Comparison of ENCODE assay signal across 25 cellular contexts in the genomic region with DNA sequence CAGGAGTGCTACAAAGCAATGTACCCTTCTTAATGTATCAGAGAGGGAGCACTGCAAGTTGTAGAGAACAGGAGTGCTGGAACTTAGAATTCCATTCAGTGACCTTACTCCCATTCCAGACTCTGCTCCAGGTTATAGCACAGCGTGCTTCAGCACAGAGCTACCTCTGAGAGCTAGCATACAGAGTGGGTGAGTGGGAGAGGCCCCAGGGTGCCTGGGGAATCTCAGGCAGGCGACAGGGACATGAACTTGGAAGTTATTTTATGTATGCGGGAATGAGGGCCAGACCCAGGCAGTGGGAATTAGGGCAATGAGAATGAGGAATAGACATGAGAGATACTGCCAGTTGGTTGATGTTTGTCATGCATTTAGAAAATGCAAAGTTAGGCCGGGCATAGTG. TPM values are rescaled to one million over a fixed set of nuclear protein-coding genes. Genes with fewer than 3 reads are reported as not detected.
DNase-seq lines count a peak whose midpoint lies in the region; ATAC-seq and TF ChIP-seq lines count a peak whose summit lies in the region.
"Had no signal": no experiment of that assay in that cellular context is flagged by ENCODE, and none has a peak within 500 bp of the region (broad histone marks: within the 10 kb centered on the region; RNA-seq: fewer than 3 reads in every experiment).

No MANE protein-coding gene starts in this region.

- dilution Hi-C loops in IMR-90 (cut with HindIII; ENCODE audit: low sequenced_read_pairs, unreplicated experiment) = no loop called here

- no peak overlapping the region for H2AFZ ChIP-seq in IMR-90 (replicated peaks; ENCODE audit: low read length, poor library complexity)

- H2AK5ac ChIP-seq in IMR-90 (ENCODE audit: low read depth, low read length) = no peak overlapping the region

- H2BK15ac ChIP-seq in IMR-90 (ENCODE audit: low read depth, low read length) = no peak overlapping the region

- no peak overlapping the region for H3K9ac ChIP-seq in IMR-90 (ENCODE audit: low read depth, low read length)
- H3K9ac ChIP-seq: BLaER1 treated with 17β-estradiol and CSF1 and Interleukin-3, amounts not matched to agents 10 nM and 100 nM had no signal

- CTCF ChIA-PET in IMR-90 (lab: Yijun Ruan, JAX) = no interaction called here

- no peaks in the 10 kb centered on the region for H3K79me1 ChIP-seq in IMR-90 (ENCODE audit: low read depth in 1 of 2, low read length in 2 of 2)

- peaks cover 2% of the 10 kb centered on the region for H3K4me1 Mint-ChIP-seq in activated T-helper 1 cell treated with anti-CD3 and anti-CD28 coated beads, Interleukin-12 subunit alpha, Interleukin-12 subunit beta, Interleukin-2, Interleukin-4 antibody, amounts not matched to agents 30 ng/mL and 10 ng/mL and 1 ng/mL, durations not matched to agents 14 hours and 24 hours and 36 hours (ENCODE audit: low read depth)
- H3K4me1 Mint-ChIP-seq: CD14-positive monocyte; CD8-positive, alpha-beta memory T cell had no signal

- intact Hi-C loops in Right ventricle myocardium superior (cut with DNase I) (no loop called here), cardiac septum (cut with DNase I) (no loop called here), IMR-90 (cut with micrococcal nuclease) (no loop called here), esophagus muscularis mucosa (cut with DNase I) (no loop called here)
- intact Hi-C loops in activated T-helper 1 cell treated with anti-CD3 and anti-CD28 coated beads, Interleukin-12 subunit alpha, Interleukin-12 subunit beta, Interleukin-2, Interleukin-4 antibody, amounts not matched to agents 30 ng/mL and 10 ng/mL and 1 ng/mL, durations not matched to agents 14 hours and 24 hours and 36 hours (cut with micrococcal nuclease) = no loop called here

- no peak overlapping the region for H3K4ac ChIP-seq in IMR-90 (ENCODE audit: low read depth, low read length)

- H3K4me2 ChIP-seq in IMR-90 (ENCODE audit: low read depth, low read length) = no peak overlapping the region
- H3K4me2 ChIP-seq: A549; BLaER1 treated with 17β-estradiol and CSF1 and Interleukin-3, amounts not matched to agents 10 nM and 100 nM had no signal

- H3K36me3 Mint-ChIP-seq in activated T-helper 1 cell treated with anti-CD3 and anti-CD28 coated beads, Interleukin-12 subunit alpha, Interleukin-12 subunit beta, Interleukin-2, Interleukin-4 antibody, amounts not matched to agents 30 ng/mL and 10 ng/mL and 1 ng/mL, durations not matched to agents 14 hours and 24 hours and 36 hours (ENCODE audit: low read depth) = no peaks in the 10 kb centered on the region
- H3K36me3 Mint-ChIP-seq: CD14-positive monocyte had no signal

- H3K27me3 ChIP-seq in IMR-90 (ENCODE audit: control insufficient read depth, insufficient read depth, low read length) = peaks cover 21% of the 10 kb centered on the region
- H3K27me3 ChIP-seq in esophagus muscularis mucosa = no peaks in the 10 kb centered on the region

- H4K8ac ChIP-seq in IMR-90 (ENCODE audit: low read depth in 2 of 2, low read length in 2 of 2) = no peak overlapping the region

- TF ChIP-seq CTCF in IMR-90 (conservative IDR thresholded peaks at IDR 0.05; ENCODE audit: low read depth, low read length) = no peak
- TF ChIP-seq CTCF in esophagus muscularis mucosa (IDR thresholded peaks at IDR 0.05) = no peak

- H3K9me1 ChIP-seq in IMR-90 (ENCODE audit: insufficient read depth, low read length) = no peaks in the 10 kb centered on the region

- ATAC-seq in Right ventricle myocardium superior (ENCODE audit: poor library complexity) (peak; percentile 67), IMR-90 (ENCODE audit: low read depth) (no peak), GM18867 (IDR thresholded peaks at IDR 0.05; ENCODE audit: unreplicated experiment) (no peak)
- ATAC-seq: A549 had no signal

- POLR2A ChIA-PET in IMR-90 (lab: Charles Lee; ENCODE audit: unreplicated experiment) = no interaction called here

- H3K27ac ChIP-seq in IMR-90 (ENCODE audit: insufficient read depth, low read length) (no peak overlapping the region), esophagus muscularis mucosa (replicated peaks in 1 of 4) (no peak overlapping the region)
- H3K27ac ChIP-seq: A549; BLaER1 treated with 17β-estradiol and CSF1 and Interleukin-3, amounts not matched to agents 10 nM and 100 nM had no signal

- TF ChIP-seq RAD21 in IMR-90 (IDR thresholded peaks at IDR 0.05; ENCODE audit: low read length) = no peak

- no peak overlapping the region for H2BK5ac ChIP-seq in IMR-90 (ENCODE audit: low read depth, low read length, poor library complexity, severe bottlenecking)

- TF ChIP-seq POLR2A in IMR-90 (IDR thresholded peaks at IDR 0.05; ENCODE audit: low read depth, low read length) (no peak), esophagus muscularis mucosa (IDR thresholded peaks at IDR 0.05; ENCODE audit: low read depth) (no peak)

- no CpG with 5 or more reads among the region's 4 CpGs for WGBS in IMR-90 (ENCODE audit: extremely low coverage in 2 of 2, insufficient read length in 1 of 2), 2 experiments
- WGBS in esophagus muscularis mucosa = 64% methylated on average over 4 of the region's 4 CpGs

- H3K27ac Mint-ChIP-seq in activated T-helper 1 cell treated with anti-CD3 and anti-CD28 coated beads, Interleukin-12 subunit alpha, Interleukin-12 subunit beta, Interleukin-2, Interleukin-4 antibody, amounts not matched to agents 30 ng/mL and 10 ng/mL and 1 ng/mL, durations not matched to agents 14 hours and 24 hours and 36 hours = no peak overlapping the region
- H3K27ac Mint-ChIP-seq: CD14-positive monocyte; CD4-positive, alpha-beta T cell; HFFc6 had no signal

- peaks cover 22% of the 10 kb centered on the region for H3K27me3 Mint-ChIP-seq in activated T-helper 1 cell treated with anti-CD3 and anti-CD28 coated beads, Interleukin-12 subunit alpha, Interleukin-12 subunit beta, Interleukin-2, Interleukin-4 antibody, amounts not matched to agents 30 ng/mL and 10 ng/mL and 1 ng/mL, durations not matched to agents 14 hours and 24 hours and 36 hours (ENCODE audit: insufficient read depth)

- no peak overlapping the region for H3K23ac ChIP-seq in IMR-90 (ENCODE audit: low read depth, low read length)

- H4K20me1 ChIP-seq in IMR-90 (ENCODE audit: insufficient read depth, low read length) = no peaks in the 10 kb centered on the region
- H4K20me1 ChIP-seq: BLaER1 treated with 17β-estradiol and CSF1 and Interleukin-3, amounts not matched to agents 10 nM and 100 nM had no signal

- no peak overlapping the region for H2BK20ac ChIP-seq in IMR-90 (ENCODE audit: low read depth, low read length)

- H2BK120ac ChIP-seq in IMR-90 (ENCODE audit: low read depth, low read length) = no peak overlapping the region

- no peak overlapping the region for H3K4me3 Mint-ChIP-seq in activated T-helper 1 cell treated with anti-CD3 and anti-CD28 coated beads, Interleukin-12 subunit alpha, Interleukin-12 subunit beta, Interleukin-2, Interleukin-4 antibody, amounts not matched to agents 30 ng/mL and 10 ng/mL and 1 ng/mL, durations not matched to agents 14 hours and 24 hours and 36 hours
- H3K4me3 Mint-ChIP-seq: CD14-positive monocyte; CD4-positive, alpha-beta T cell; CD8-positive, alpha-beta memory T cell; HFFc6 had no signal

- H3K4me1 ChIP-seq in IMR-90 (ENCODE audit: control insufficient read depth, insufficient read depth, low read length) = no peaks in the 10 kb centered on the region
- H3K4me1 ChIP-seq in esophagus muscularis mucosa = no peaks in the 10 kb centered on the region
- H3K4me1 ChIP-seq: A549; BE2C; BLaER1 treated with 17β-estradiol and CSF1 and Interleukin-3, amounts not matched to agents 10 nM and 100 nM; HAP-1 had no signal

- H4K91ac ChIP-seq in IMR-90 (ENCODE audit: insufficient read depth, low read depth, low read length) = no peak overlapping the region

- no peak overlapping the region for H3K18ac ChIP-seq in IMR-90 (ENCODE audit: low read depth, low read length)

- no peaks in the 10 kb centered on the region for H3K36me3 ChIP-seq in IMR-90 (ENCODE audit: control insufficient read depth, insufficient read depth, low read length)
- H3K36me3 ChIP-seq in esophagus muscularis mucosa = no peaks in the 10 kb centered on the region
- H3K36me3 ChIP-seq: BE2C; BLaER1 treated with 17β-estradiol and CSF1 and Interleukin-3, amounts not matched to agents 10 nM and 100 nM; HAP-1 had no signal

- peak overlapping the region; percentile 61 for H2AK9ac ChIP-seq in IMR-90 (replicated peaks; ENCODE audit: low read depth, low read length, poor library complexity)

- no peak overlapping the region for H4K5ac ChIP-seq in IMR-90 (ENCODE audit: low read depth, low read length)

- H3K9me3 ChIP-seq in IMR-90 (ENCODE audit: control insufficient read depth, insufficient read depth, low read length) = no peaks in the 10 kb centered on the region
- no peaks in the 10 kb centered on the region for H3K9me3 ChIP-seq in esophagus muscularis mucosa
- H3K9me3 ChIP-seq: A549; BE2C; BLaER1 treated with 17β-estradiol and CSF1 and Interleukin-3, amounts not matched to agents 10 nM and 100 nM; HAP-1 had no signal

- in situ Hi-C loops in IMR-90 (cut with MboI; ENCODE audit: low sequenced_read_pairs) = no loop called here

- peaks cover 2% of the 10 kb centered on the region for H3K9me3 Mint-ChIP-seq in activated T-helper 1 cell treated with anti-CD3 and anti-CD28 coated beads, Interleukin-12 subunit alpha, Interleukin-12 subunit beta, Interleukin-2, Interleukin-4 antibody, amounts not matched to agents 30 ng/mL and 10 ng/mL and 1 ng/mL, durations not matched to agents 14 hours and 24 hours and 36 hours
- H3K9me3 Mint-ChIP-seq: CD4-positive, alpha-beta T cell; CD8-positive, alpha-beta memory T cell; HFFc6 had no signal

- no peak for TF ChIP-seq EP300 in esophagus muscularis mucosa (IDR thresholded peaks at IDR 0.05)

- no TSS peak for BruUV-seq in IMR-90 (replicated peaks; lab: Mats Ljungman, UMichigan)

- no peak for DNase-seq in Right ventricle myocardium superior
- no peak for DNase-seq in cardiac septum (ENCODE audit: low spot score)
- no peak for DNase-seq in IMR-90
- peak; percentile 39 for DNase-seq in esophagus muscularis mucosa (ENCODE audit: extremely low spot score)
- peak; percentile 53 for DNase-seq in islet precursor cell
- no peak for DNase-seq in activated T-helper 1 cell treated with anti-CD3 and anti-CD28 coated beads, Interleukin-12 subunit alpha, Interleukin-12 subunit beta, Interleukin-2, Interleukin-4 antibody, amounts not matched to agents 30 ng/mL and 10 ng/mL and 1 ng/mL, durations not matched to agents 14 hours and 24 hours and 36 hours (ENCODE audit: low spot score)
- DNase-seq: 8988T; ACHN; AML-193; BE2C; Calu3; CD4-positive, alpha-beta T cell; CD8-positive, alpha-beta memory T cell; DMS53; DMS79 treated with DMSO at 0.1 percent for 48 hours; GF-D8; GOT3; HFFc6 had no signal

- H3K4me3 ChIP-seq in IMR-90 (ENCODE audit: insufficient read depth, low read depth, low read length) = no peak overlapping the region
- no peak overlapping the region for H3K4me3 ChIP-seq in esophagus muscularis mucosa
- H3K4me3 ChIP-seq: A549; BLaER1 treated with 17β-estradiol and CSF1 and Interleukin-3, amounts not matched to agents 10 nM and 100 nM; HAP-1 had no signal

- H3K14ac ChIP-seq in IMR-90 (replicated peaks; ENCODE audit: low read depth, low read length) = no peak overlapping the region

- H3K56ac ChIP-seq in IMR-90 (ENCODE audit: extremely low read depth, insufficient read depth, low read length) = no peak overlapping the region

RNA-seq across cellular contexts. Expression of gene KNG1, which starts 3.7 kb away (rescaled TPM):
- total RNA-seq in Right ventricle myocardium superior (0.43 TPM), cardiac septum (not detected), IMR-90 (2012; rRNA removed) (not detected in 2 replicates), esophagus muscularis mucosa (not detected)
- not detected in 2 replicates for polyA plus RNA-seq in IMR-90 (2012; rRNA removed)
- polyA plus RNA-seq in IMR-90 (2012; cell fraction: cytosol; rRNA removed) = not detected in 2 replicates
- polyA plus RNA-seq in IMR-90 (2012; cell fraction: nucleus; rRNA removed; ENCODE audit: low replicate concordance) = not detected in 2 replicates
- total RNA-seq in activated T-helper 1 cell treated with anti-CD3 and anti-CD28 coated beads, Interleukin-12 subunit alpha, Interleukin-12 subunit beta, Interleukin-2, Interleukin-4 antibody, amounts not matched to agents 30 ng/mL and 10 ng/mL and 1 ng/mL, durations not matched to agents 14 hours and 24 hours and 36 hours = not detected in 2 replicates
- total RNA-seq: Calu3; CD4-positive, alpha-beta T cell; CD8-positive, alpha-beta memory T cell; Daoy; G401; HFFc6 had no signal
- polyA plus RNA-seq: CD14-positive monocyte; CD8-positive, alpha-beta memory T cell had no signal

RNA-seq across cellular contexts. Expression of gene HRG, which starts 47.7 kb away (rescaled TPM):
- not detected for total RNA-seq in Right ventricle myocardium superior
- total RNA-seq in cardiac septum = not detected
- not detected in 2 replicates for total RNA-seq in IMR-90 (2012; rRNA removed)
- polyA plus RNA-seq in IMR-90 (2012; rRNA removed) = not detected in 2 replicates
- polyA plus RNA-seq in IMR-90 (2012; cell fraction: cytosol; rRNA removed) = not detected in 2 replicates
- polyA plus RNA-seq in IMR-90 (2012; cell fraction: nucleus; rRNA removed; ENCODE audit: low replicate concordance) = not detected in 2 replicates
- not detected for total RNA-seq in esophagus muscularis mucosa
- total RNA-seq in activated T-helper 1 cell treated with anti-CD3 and anti-CD28 coated beads, Interleukin-12 subunit alpha, Interleukin-12 subunit beta, Interleukin-2, Interleukin-4 antibody, amounts not matched to agents 30 ng/mL and 10 ng/mL and 1 ng/mL, durations not matched to agents 14 hours and 24 hours and 36 hours = not detected in 2 replicates
- total RNA-seq: CD4-positive, alpha-beta T cell; CD8-positive, alpha-beta memory T cell; Daoy; G401; HFFc6 had no signal
- polyA plus RNA-seq: A549; CD14-positive monocyte; CD8-positive, alpha-beta memory T cell had no signal

Comparison
In these comparisons a context has a peak if more than half of its experiments do, and no peak if none do; other contexts are left out.
1. DNase-seq: peak in esophagus muscularis mucosa (single experiment) and islet precursor cell (single experiment); none in Right ventricle myocardium superior (single experiment), cardiac septum (single experiment), IMR-90 (single experiment) and activated T-helper 1 cell treated with anti-CD3 and anti-CD28 coated beads, Interleukin-12 subunit alpha, Interleukin-12 subunit beta, Interleukin-2, Interleukin-4 antibody, amounts not matched to agents 30 ng/mL and 10 ng/mL and 1 ng/mL, durations not matched to agents 14 hours and 24 hours and 36 hours (single experiment).